ENCODE assay signal across 17 cellular contexts in the genomic region with DNA sequence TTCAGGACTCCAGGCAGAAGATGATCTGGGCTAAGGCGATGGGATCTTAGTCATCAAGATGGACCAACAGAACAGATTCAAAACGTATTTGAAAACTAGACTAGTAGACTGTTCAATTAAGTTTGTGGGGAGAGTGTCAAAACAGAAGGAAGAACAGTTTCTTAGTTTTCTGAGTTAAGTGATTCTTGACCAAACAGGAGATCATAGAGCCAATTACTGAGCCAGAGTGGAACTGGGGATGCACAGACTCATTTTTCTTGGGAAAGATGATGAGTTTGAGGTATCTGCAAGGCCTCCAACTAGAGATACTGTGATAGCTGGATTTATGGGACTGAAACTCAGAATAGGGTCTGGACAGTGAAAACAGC.
A peak's percentile ranks its signal among the peaks of the same experiment; 100 is the strongest.
DNase-seq lines count a peak whose midpoint lies in the region; ATAC-seq, FAIRE-seq and TF ChIP-seq lines count a peak whose summit lies in the region.
"Had no signal": no experiment of that assay in that cellular context is flagged by ENCODE, and none has a peak within 500 bp of the region (broad histone marks: within the 10 kb centered on the region; RNA-seq: fewer than 3 reads in every experiment).

No MANE protein-coding gene starts in this region.

- intact Hi-C loops in A673 (cut with micrococcal nuclease; ENCODE audit: unreplicated experiment) = loop anchor here (10.0 kb wide), 1 partner anchor 239 kb away; no protein-coding TSS in a partner anchor
- intact Hi-C loops in activated CD4-positive, alpha-beta T cell treated with anti-CD3 and anti-CD28 coated beads, Interleukin-2, amount 10 ng/mL, durations not matched to agents 24 days and 14 days (cut with micrococcal nuclease) = loop anchor here (1.0 kb wide), 1 partner anchor 91 kb away; no protein-coding TSS in a partner anchor
- intact Hi-C loops in ovary (cut with DNase I) = no loop called here

- H3K27ac ChIP-seq in A673 (ENCODE audit: low read depth, low read length, poor library complexity, severe bottlenecking) = no peak overlapping the region
- no peak overlapping the region for H3K27ac ChIP-seq in astrocyte (ENCODE audit: low read depth, low read length)
- no peak overlapping the region for H3K27ac ChIP-seq in ovary
- H3K27ac ChIP-seq: dorsolateral prefrontal cortex, esophagus squamous epithelium, stomach had no signal

- BruUV-seq in A673 (replicated peaks; lab: Mats Ljungman, UMichigan) = no TSS peak

- no peak overlapping the region for H2AFZ ChIP-seq in astrocyte (ENCODE audit: low read depth, low read length)

- no peak overlapping the region for H3K27ac Mint-ChIP-seq in astrocyte (ENCODE audit: unreplicated experiment)
- no peak overlapping the region for H3K27ac Mint-ChIP-seq in activated CD4-positive, alpha-beta T cell treated with anti-CD3 and anti-CD28 coated beads, Interleukin-2, amount 10 ng/mL, durations not matched to agents 24 days and 14 days
- H3K27ac Mint-ChIP-seq: activated naive CD4-positive, alpha-beta T cell treated with anti-CD3 and anti-CD28 coated beads, Interleukin-2, amount 50 U/mL, for 72 hours had no signal

- ATAC-seq in HG03066 (IDR thresholded peaks at IDR 0.05; ENCODE audit: low read depth, unreplicated experiment) = peak; percentile 2

- no peaks in the 10 kb centered on the region for H3K79me2 ChIP-seq in astrocyte (ENCODE audit: insufficient read depth, low read length)

- peaks cover 75% of the 10 kb centered on the region for H3K4me1 ChIP-seq in A673 (ENCODE audit: insufficient read depth, low read length, poor library complexity, severe bottlenecking)
- peaks cover 39% of the 10 kb centered on the region for H3K4me1 ChIP-seq in astrocyte (ENCODE audit: insufficient read depth, low read length)
- peaks cover 2% of the 10 kb centered on the region for H3K4me1 ChIP-seq in ovary (ENCODE audit: insufficient read depth)

- peaks cover 14% of the 10 kb centered on the region for H3K4me1 Mint-ChIP-seq in astrocyte (ENCODE audit: low read depth, unreplicated experiment)
- H3K4me1 Mint-ChIP-seq in activated CD4-positive, alpha-beta T cell treated with anti-CD3 and anti-CD28 coated beads, Interleukin-2, amount 10 ng/mL, durations not matched to agents 24 days and 14 days = no peaks in the 10 kb centered on the region

- H3K9me3 ChIP-seq in A673 (ENCODE audit: low read depth, low read length, poor library complexity, severe bottlenecking) (no peaks in the 10 kb centered on the region), astrocyte (ENCODE audit: insufficient read depth, low read depth, low read length) (no peaks in the 10 kb centered on the region), ovary (no peaks in the 10 kb centered on the region)
- H3K9me3 ChIP-seq: esophagus squamous epithelium, MG63, stomach had no signal

- no peak for TF ChIP-seq EP300 in ovary (IDR thresholded peaks at IDR 0.05)

- H3K27me3 Mint-ChIP-seq in astrocyte (ENCODE audit: low read depth, unreplicated experiment) = no peaks in the 10 kb centered on the region
- no peaks in the 10 kb centered on the region for H3K27me3 Mint-ChIP-seq in activated CD4-positive, alpha-beta T cell treated with anti-CD3 and anti-CD28 coated beads, Interleukin-2, amount 10 ng/mL, durations not matched to agents 24 days and 14 days

- H3K4me2 ChIP-seq in astrocyte (ENCODE audit: low read length) = peak overlapping the region; percentile 77

- H3K36me3 Mint-ChIP-seq in astrocyte (ENCODE audit: low read depth, unreplicated experiment) = no peaks in the 10 kb centered on the region
- H3K36me3 Mint-ChIP-seq in activated CD4-positive, alpha-beta T cell treated with anti-CD3 and anti-CD28 coated beads, Interleukin-2, amount 10 ng/mL, durations not matched to agents 24 days and 14 days (ENCODE audit: low read depth) = no peaks in the 10 kb centered on the region
- H3K36me3 Mint-ChIP-seq: activated naive CD4-positive, alpha-beta T cell treated with anti-CD3 and anti-CD28 coated beads, Interleukin-2, amount 50 U/mL, for 72 hours had no signal

- POLR2A ChIA-PET in A673 (lab: Charles Lee; ENCODE audit: low non-redundant PET) = no interaction called here

- H3K9me3 Mint-ChIP-seq in astrocyte (ENCODE audit: unreplicated experiment) = no peaks in the 10 kb centered on the region
- no peaks in the 10 kb centered on the region for H3K9me3 Mint-ChIP-seq in activated CD4-positive, alpha-beta T cell treated with anti-CD3 and anti-CD28 coated beads, Interleukin-2, amount 10 ng/mL, durations not matched to agents 24 days and 14 days
- H3K9me3 Mint-ChIP-seq: activated naive CD4-positive, alpha-beta T cell treated with anti-CD3 and anti-CD28 coated beads, Interleukin-2, amount 50 U/mL, for 72 hours had no signal

- 59 to 72% (median 66%) methylated on average over 2 of the region's 2 CpGs for WGBS in ovary, 3 donors

- no peaks in the 10 kb centered on the region for H4K20me1 ChIP-seq in astrocyte (ENCODE audit: insufficient read depth, low read length)

- no peaks in the 10 kb centered on the region for H3K27me3 ChIP-seq in A673 (replicated peaks; ENCODE audit: insufficient read depth, low read depth, low read length, poor library complexity)
- H3K27me3 ChIP-seq in astrocyte (ENCODE audit: insufficient read depth, low read length) = no peaks in the 10 kb centered on the region
- no peaks in the 10 kb centered on the region for H3K27me3 ChIP-seq in ovary
- H3K27me3 ChIP-seq: dorsolateral prefrontal cortex, esophagus squamous epithelium, MG63, stomach had no signal

- no peaks in the 10 kb centered on the region for H3K36me3 ChIP-seq in A673 (ENCODE audit: insufficient read depth, low read length, poor library complexity, severe bottlenecking)
- H3K36me3 ChIP-seq in astrocyte (ENCODE audit: insufficient read depth, low read length) = no peaks in the 10 kb centered on the region
- H3K36me3 ChIP-seq in ovary = no peaks in the 10 kb centered on the region
- H3K36me3 ChIP-seq: esophagus squamous epithelium, MG63, stomach had no signal

- TF ChIP-seq CTCF in A673 (conservative IDR thresholded peaks at IDR 0.05; ENCODE audit: low read depth, low read length) (no peak), GM12875 (IDR thresholded peaks at IDR 0.05; ENCODE audit: borderline replicate concordance, insufficient read depth, low read depth, low read length) (no peak), astrocyte (IDR thresholded peaks at IDR 0.05; ENCODE audit: insufficient read depth, low read depth, low read length) (no peak), ovary (IDR thresholded peaks at IDR 0.05) (no peak)

- FAIRE-seq in astrocyte (lab: Jason Lieb, UNC) = no peak

- no peak for DNase-seq in A673 (ENCODE audit: low spot score)
- no peak for DNase-seq in astrocyte (ENCODE audit: low read depth)
- DNase-seq in activated CD4-positive, alpha-beta T cell treated with anti-CD3 and anti-CD28 coated beads, Interleukin-2, amount 10 ng/mL, durations not matched to agents 24 days and 14 days = no peak
- DNase-seq in ovary = no peak
- no peak for DNase-seq in NCI-H748 treated with DMSO at 0.1 percent for 48 hours (lab: John Stamatoyannopoulos, UW)
- DNase-seq in activated effector memory CD4-positive, alpha-beta T cell treated with anti-CD3 and anti-CD28 coated beads, Interleukin-2, amount 50 U/mL, for 16 hours = no peak
- DNase-seq: activated CD4-positive, alpha-beta T cell treated with anti-CD3 and anti-CD28 coated beads, Interleukin-2, amount 50 U/mL, for 1 hour; dorsolateral prefrontal cortex; esophagus squamous epithelium; GF-D8; NCI-H187; NCI-H510A; stomach had no signal

- H3K4me3 Mint-ChIP-seq in astrocyte (ENCODE audit: unreplicated experiment) = no peak overlapping the region
- no peak overlapping the region for H3K4me3 Mint-ChIP-seq in activated CD4-positive, alpha-beta T cell treated with anti-CD3 and anti-CD28 coated beads, Interleukin-2, amount 10 ng/mL, durations not matched to agents 24 days and 14 days

- CTCF ChIA-PET in A673 (lab: Charles Lee) = no interaction called here

- peak overlapping the region; percentile 10 for H3K4me3 ChIP-seq in A673 (ENCODE audit: low read depth, low read length, poor library complexity, severe bottlenecking)
- peak overlapping the region; percentile 14 for H3K4me3 ChIP-seq in GM12875 (ENCODE audit: low read depth, low read length)
- peak overlapping the region; percentile 16 for H3K4me3 ChIP-seq in astrocyte (ENCODE audit: insufficient read depth, low read depth, low read length)
- H3K4me3 ChIP-seq in ovary = no peak overlapping the region
- H3K4me3 ChIP-seq: dorsolateral prefrontal cortex, esophagus squamous epithelium, stomach had no signal

- peak overlapping the region; percentile 20 for H3K9ac ChIP-seq in astrocyte (ENCODE audit: low read length)

- no peak for TF ChIP-seq POLR2A in ovary (IDR thresholded peaks at IDR 0.05)

Comparison
In these comparisons a context has a peak if more than half of its experiments do, and no peak if none do; other contexts are left out.
1. intact Hi-C loops: an anchor here in A673 (10.0 kb wide) and activated CD4-positive, alpha-beta T cell treated with anti-CD3 and anti-CD28 coated beads, Interleukin-2, amount 10 ng/mL, durations not matched to agents 24 days and 14 days (1.0 kb wide); none called in ovary.